16 cellular contexts compared by ENCODE assay signal in genomic region chr5:72191404-72191803, GRCh38.
"Had no signal": no experiment of that assay in that cellular context is flagged by ENCODE, and none has a peak within 500 bp of the region (broad histone marks: within the 10 kb centered on the region; RNA-seq: fewer than 3 reads in every experiment).

No MANE protein-coding gene starts in this region.

- H3K27ac ChIP-seq: esophagus muscularis mucosa, lower lobe of right lung, vagina had no signal

- H3K27ac Mint-ChIP-seq: activated naive CD4-positive, alpha-beta T cell treated with anti-CD3 and anti-CD28 coated beads, Interleukin-2, amount 50 U/mL, for 24 hours; activated T-cell treated with anti-CD3 and anti-CD28 coated beads, Interleukin-2, amount 50 U/mL, for 72 hours; natural killer cell treated with Interleukin-12 subunit alpha and Interleukin-12 subunit beta and Interleukin-15 and Interleukin-18, amount 100 ng/mL, for 72 hours; progenitor cell of endocrine pancreas; T-helper 2 cell treated with Interferon-gamma antibody and Interleukin-4, amounts not matched to agents 5 μg/mL and 100 μg/mL, for 36 hours had no signal

- FAIRE-seq: TTC549 had no signal

- H3K9me3 Mint-ChIP-seq: activated naive CD4-positive, alpha-beta T cell treated with anti-CD3 and anti-CD28 coated beads, Interleukin-2, amount 50 U/mL, for 24 hours; T-helper 2 cell treated with Interferon-gamma antibody and Interleukin-4, amounts not matched to agents 5 μg/mL and 100 μg/mL, for 36 hours had no signal

- DNase-seq: activated CD4-positive, alpha-beta T cell treated with anti-CD3 and anti-CD28 coated beads, Interleukin-2, amount 50 U/mL, for 4 hours; activated effector memory CD4-positive, alpha-beta T cell treated with anti-CD3 and anti-CD28 coated beads, Interleukin-2, amount 50 U/mL, for 16 hours; activated T-cell treated with anti-CD3 and anti-CD28 coated beads, Interleukin-2, amount 50 U/mL, for 72 hours; cortex of kidney; effector CD4-positive, alpha-beta T cell; lower lobe of right lung; stimulated activated CD4-positive, alpha-beta T cell treated with anti-CD3 and anti-CD28 coated beads, Interleukin-2, amount 100 ng/mL, for 24 hours; stimulated activated naive CD4-positive, alpha-beta T cell treated with Interleukin-2 at 50 U/mL for 16 hours had no signal

- H3K4me3 ChIP-seq: esophagus muscularis mucosa, lower lobe of right lung, tibial nerve, vagina had no signal

- ATAC-seq: activated T-cell treated with anti-CD3 and anti-CD28 coated beads, Interleukin-2, amount 50 U/mL, for 72 hours; lower lobe of right lung; natural killer cell treated with Interleukin-12 subunit alpha and Interleukin-12 subunit beta and Interleukin-15 and Interleukin-18, amount 100 ng/mL, for 72 hours had no signal

- H3K4me1 Mint-ChIP-seq: activated naive CD4-positive, alpha-beta T cell treated with anti-CD3 and anti-CD28 coated beads, Interleukin-2, amount 50 U/mL, for 24 hours had no signal

- H3K27me3 Mint-ChIP-seq: progenitor cell of endocrine pancreas had no signal

- H3K36me3 Mint-ChIP-seq: activated naive CD4-positive, alpha-beta T cell treated with anti-CD3 and anti-CD28 coated beads, Interleukin-2, amount 50 U/mL, for 24 hours had no signal

- H3K4me3 Mint-ChIP-seq: activated naive CD4-positive, alpha-beta T cell treated with anti-CD3 and anti-CD28 coated beads, Interleukin-2, amount 50 U/mL, for 24 hours; activated T-cell treated with anti-CD3 and anti-CD28 coated beads, Interleukin-2, amount 50 U/mL, for 72 hours; natural killer cell treated with Interleukin-12 subunit alpha and Interleukin-12 subunit beta and Interleukin-15 and Interleukin-18, amount 100 ng/mL, for 72 hours; T-helper 2 cell treated with Interferon-gamma antibody and Interleukin-4, amounts not matched to agents 5 μg/mL and 100 μg/mL, for 36 hours had no signal

- H3K36me3 ChIP-seq: lower lobe of right lung had no signal

- H3K9me3 ChIP-seq: esophagus muscularis mucosa, lower lobe of right lung, tibial nerve, vagina had no signal

- H3K27me3 ChIP-seq: esophagus muscularis mucosa, tibial nerve, vagina had no signal
